In genomic region chr12:26014085-26014484, GRCh38 we compare ENCODE assay signal across 21 cellular contexts. TPM values are rescaled to one million over a fixed set of nuclear protein-coding genes. Genes with fewer than 3 reads are reported as not detected.
DNase-seq lines count a peak whose midpoint lies in the region; ATAC-seq lines count a peak whose summit lies in the region.
"Had no signal": no experiment of that assay in that cellular context is flagged by ENCODE, and none has a peak within 500 bp of the region (broad histone marks: within the 10 kb centered on the region; RNA-seq: fewer than 3 reads in every experiment).

No MANE protein-coding gene starts in this region.

- no peak for ATAC-seq in right cardiac atrium
- ATAC-seq in Right ventricle myocardium superior (ENCODE audit: poor library complexity) = no peak
- ATAC-seq: CD8-positive, alpha-beta T cell had no signal

- no peak overlapping the region for H3K4me3 ChIP-seq in right cardiac atrium (ENCODE audit: low read length)
- H3K4me3 ChIP-seq in mesenchymal stem cell (ENCODE audit: insufficient read depth in 1 of 2, low read depth in 1 of 2, low read length in 2 of 2) = no peak overlapping the region
- H3K4me3 ChIP-seq: Peyer's patch, SJCRH30 had no signal

- no peak overlapping the region for H2AK5ac ChIP-seq in mesenchymal stem cell (ENCODE audit: low read length, severe bottlenecking)

- H3K14ac ChIP-seq in mesenchymal stem cell (ENCODE audit: low read length in 2 of 2) = no peak overlapping the region

- no peak overlapping the region for H2BK15ac ChIP-seq in mesenchymal stem cell (ENCODE audit: low read depth, poor library complexity, severe bottlenecking)

- H4K8ac ChIP-seq in mesenchymal stem cell (ENCODE audit: low read length) = no peak overlapping the region

- H3K18ac ChIP-seq in mesenchymal stem cell (ENCODE audit: low read depth in 1 of 2, low read length in 2 of 2) = no peak overlapping the region

- H4K91ac ChIP-seq in mesenchymal stem cell (ENCODE audit: low read length) = peak overlapping the region; percentile 9

- DNase-seq in right cardiac atrium (no peak), Right ventricle myocardium superior (no peak), cerebellar cortex (ENCODE audit: low spot score) (peak; percentile 18), mesenchymal stem cell (no peak), head of caudate nucleus (no peak), KG1 (lab: John Stamatoyannopoulos, UW) (no peak), SW 1271 (lab: John Stamatoyannopoulos, UW) (no peak), NCI-H69 (lab: John Stamatoyannopoulos, UW) (no peak)
- DNase-seq: AML-193; C1 segment of cervical spinal cord; CD8-positive, alpha-beta T cell; DMS153; NCI-H1417; NCI-H1694 treated with DMSO at 0.1 percent for 48 hours; NCI-H2081 treated with DMSO at 0.1 percent for 48 hours; NCI-H2171 treated with DMSO at 0.1 percent for 48 hours; NCI-H524 treated with DMSO at 0.1 percent for 48 hours; Peyer's patch; SJCRH30 had no signal

- H3K27me3 ChIP-seq in right cardiac atrium (ENCODE audit: control insufficient read depth, insufficient read depth) = no peaks in the 10 kb centered on the region
- no peaks in the 10 kb centered on the region for H3K27me3 ChIP-seq in mesenchymal stem cell (ENCODE audit: control insufficient read depth in 1 of 2, insufficient read depth in 1 of 2, low read length in 2 of 2)
- H3K27me3 ChIP-seq: Peyer's patch, SJCRH30 had no signal

- peaks cover 3 to 18% of the 10 kb centered on the region in 2 experiments for H3K36me3 ChIP-seq in mesenchymal stem cell (ENCODE audit: control insufficient read depth in 1 of 2, insufficient read depth in 2 of 2, low read depth in 1 of 2, low read length in 2 of 2)
- H3K36me3 ChIP-seq: Peyer's patch, SJCRH30 had no signal

- H3K23ac ChIP-seq in mesenchymal stem cell (ENCODE audit: low read length in 2 of 2) = no peak overlapping the region

- H3K9ac ChIP-seq in mesenchymal stem cell (ENCODE audit: low read length) = peak overlapping the region; percentile 6

- no peak overlapping the region for H3K4me2 ChIP-seq in mesenchymal stem cell (ENCODE audit: low read length, poor library complexity, severe bottlenecking)

- intact Hi-C loops in right cardiac atrium (cut with DNase I) = loop anchor here in 1 of 4 donors (5.0 to 10.0 kb wide), 2 partner anchors 52 to 429 kb away; no protein-coding TSS in a partner anchor
- intact Hi-C loops in Right ventricle myocardium superior (cut with DNase I) = loop anchor here (5.0 kb wide), 1 partner anchor 57 kb away; the partner anchor contains the start of gene RASSF8
- intact Hi-C loops in head of caudate nucleus (cut with DNase I) = no loop called here

- peak overlapping the region; percentile 4 for H3K27ac ChIP-seq in right cardiac atrium (ENCODE audit: low read length)
- H3K27ac ChIP-seq in mesenchymal stem cell (ENCODE audit: low read length, poor library complexity, severe bottlenecking) = no peak overlapping the region
- H3K27ac ChIP-seq: HL-60, Peyer's patch, SJCRH30 had no signal

- no peaks in the 10 kb centered on the region for H3K9me3 ChIP-seq in right cardiac atrium (ENCODE audit: control insufficient read depth, low read length)
- no peaks in the 10 kb centered on the region for H3K9me3 ChIP-seq in mesenchymal stem cell (ENCODE audit: control insufficient read depth, low read length)
- H3K9me3 ChIP-seq: Peyer's patch, SJCRH30 had no signal

- H2AFZ ChIP-seq in mesenchymal stem cell (ENCODE audit: low read depth, low read length) = no peak overlapping the region

- H3K4ac ChIP-seq in mesenchymal stem cell (ENCODE audit: low read depth in 1 of 2, low read length in 2 of 2) = no peak overlapping the region

- 64% methylated on average over 6 of the region's 6 CpGs for WGBS in right cardiac atrium
- WGBS in mesenchymal stem cell = 90% methylated on average over 4 of the region's 6 CpGs

- no peak overlapping the region for H2BK5ac ChIP-seq in mesenchymal stem cell (ENCODE audit: low read depth, low read length, poor library complexity, severe bottlenecking)

- H3K4me1 ChIP-seq in right cardiac atrium (ENCODE audit: control insufficient read depth, insufficient read depth, low read length) = peaks cover 17% of the 10 kb centered on the region
- peaks cover 14% of the 10 kb centered on the region for H3K4me1 ChIP-seq in mesenchymal stem cell (ENCODE audit: control insufficient read depth, insufficient read depth, low read depth, low read length)

- H2BK12ac ChIP-seq in mesenchymal stem cell (ENCODE audit: low read length in 2 of 2) = no peak overlapping the region

- peaks cover 30% of the 10 kb centered on the region for H3K79me1 ChIP-seq in mesenchymal stem cell (replicated peaks; ENCODE audit: low read length, poor library complexity, severe bottlenecking)

- H2BK120ac ChIP-seq in mesenchymal stem cell (ENCODE audit: low read depth, low read length) = no peak overlapping the region

RNA-seq across cellular contexts. Expression of gene RASSF8, which starts 55.6 kb away (rescaled TPM):
- total RNA-seq in right cardiac atrium (10 to 100 TPM; 62.1 to 94.6 (median 79.5) TPM), Right ventricle myocardium superior (26.7 TPM)
- polyA plus RNA-seq in right cardiac atrium = 13.0 TPM
- polyA plus RNA-seq in mesenchymal stem cell (2013, experiment 1 of 2) = 21.5 TPM
- 20.1 TPM for polyA plus RNA-seq in mesenchymal stem cell (2013, experiment 2 of 2)
- total RNA-seq: OCI-LY7 had no signal
